In the genomic region with DNA sequence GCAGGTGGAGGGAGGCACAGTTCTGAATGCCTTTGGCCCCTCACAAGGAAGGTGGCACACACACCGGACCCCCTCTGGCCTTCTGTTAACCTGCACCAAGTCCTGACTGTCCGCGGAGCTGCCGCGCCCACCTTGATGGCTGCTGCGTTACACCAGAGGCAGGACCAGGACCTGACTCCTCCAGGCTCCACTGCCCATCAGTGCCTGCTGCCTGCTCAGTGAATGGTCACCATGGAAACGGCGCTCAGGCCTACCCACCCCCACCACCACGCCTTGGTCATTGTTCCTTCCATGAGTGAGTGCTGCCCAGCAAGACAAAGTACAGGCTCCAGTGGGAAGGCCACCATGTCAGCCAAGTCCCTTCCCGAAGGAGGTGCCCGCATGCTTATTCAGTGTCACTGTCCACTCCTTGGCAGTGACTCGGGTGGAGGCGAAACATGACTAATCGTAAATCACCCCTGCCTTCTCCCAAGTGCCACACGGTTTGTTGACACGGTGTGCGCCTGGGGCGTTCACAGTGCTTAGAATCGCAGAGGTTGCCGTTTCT, we compare ENCODE assay signal across 13 cellular contexts. TPM values are rescaled to one million over a fixed set of nuclear protein-coding genes. Genes with fewer than 3 reads are reported as not detected.
DNase-seq lines count a peak whose midpoint lies in the region; ATAC-seq and TF ChIP-seq lines count a peak whose summit lies in the region.
"Had no signal": no experiment of that assay in that cellular context is flagged by ENCODE, and none has a peak within 500 bp of the region (broad histone marks: within the 10 kb centered on the region; RNA-seq: fewer than 3 reads in every experiment).

No MANE protein-coding gene starts in this region.

- H3F3A ChIP-seq in PC-3 (ENCODE audit: low read length, unreplicated experiment), result no peaks in the 10 kb centered on the region

- POLR2A ChIA-PET in PC-3 (lab: Charles Lee; ENCODE audit: unreplicated experiment), result no interaction called here
- POLR2A ChIA-PET in RWPE1 (lab: Yijun Ruan, JAX; ENCODE audit: low non-redundant PET), result no interaction called here

- ATAC-seq in PC-3, result peak; percentile 62
- peak in 1 of 2 donors; percentile 4 for ATAC-seq in upper lobe of left lung (ENCODE audit: low FRiP score in 2 of 2)
- ATAC-seq: activated naive CD4-positive, alpha-beta T cell treated with anti-CD3 and anti-CD28 coated beads, Interleukin-2, amount 50 U/mL, for 72 hours had no signal

- H3K36me3 Mint-ChIP-seq in activated naive CD4-positive, alpha-beta T cell treated with anti-CD3 and anti-CD28 coated beads, Interleukin-2, amount 10 ng/mL, durations not matched to agents 7 days and 5 days, result peaks cover 12% of the 10 kb centered on the region
- peaks cover 35% of the 10 kb centered on the region for H3K36me3 Mint-ChIP-seq in activated naive CD4-positive, alpha-beta T cell treated with anti-CD3 and anti-CD28 coated beads for 36 hours (ENCODE audit: low read depth)

- H3K4me3 ChIP-seq in PC-3 (ENCODE audit: low read length) (no peak overlapping the region), upper lobe of left lung (no peak overlapping the region)

- TF ChIP-seq POLR2A in upper lobe of left lung (IDR thresholded peaks at IDR 0.05), result no peak

- intact Hi-C loops in activated naive CD4-positive, alpha-beta T cell treated with anti-CD3 and anti-CD28 coated beads for 36 hours (cut with micrococcal nuclease), result no loop called here
- intact Hi-C loops in PC-3 (cut with micrococcal nuclease), result no loop called here

- no peaks in the 10 kb centered on the region for H3K9me3 ChIP-seq in PC-3 (ENCODE audit: low read length)
- no peaks in the 10 kb centered on the region for H3K9me3 ChIP-seq in upper lobe of left lung

- no peak overlapping the region for H3K4me2 ChIP-seq in PC-3 (ENCODE audit: low read length)

- CTCF ChIA-PET in activated naive CD4-positive, alpha-beta T cell treated with anti-CD3 and anti-CD28 coated beads, Interleukin-2, amount 10 ng/mL, durations not matched to agents 7 days and 5 days (lab: Charles Lee), result no interaction called here
- CTCF ChIA-PET in activated naive CD4-positive, alpha-beta T cell treated with anti-CD3 and anti-CD28 coated beads for 36 hours (lab: Charles Lee), result no interaction called here
- CTCF ChIA-PET in PC-3 (lab: Charles Lee), result no interaction called here
- CTCF ChIA-PET in RWPE1 (lab: Yijun Ruan, JAX), result no interaction called here

- TF ChIP-seq CTCF in PC-3 (conservative IDR thresholded peaks at IDR 0.05; ENCODE audit: low read depth, low read length) (no peak), upper lobe of left lung (IDR thresholded peaks at IDR 0.05) (no peak), RWPE1 (conservative IDR thresholded peaks at IDR 0.05; ENCODE audit: low read depth) (no peak)

- H3K27me3 Mint-ChIP-seq in activated naive CD4-positive, alpha-beta T cell treated with anti-CD3 and anti-CD28 coated beads, Interleukin-2, amount 10 ng/mL, durations not matched to agents 7 days and 5 days, result no peaks in the 10 kb centered on the region
- H3K27me3 Mint-ChIP-seq in activated naive CD4-positive, alpha-beta T cell treated with anti-CD3 and anti-CD28 coated beads for 36 hours (ENCODE audit: low read depth), result no peaks in the 10 kb centered on the region
- H3K27me3 Mint-ChIP-seq: type B pancreatic cell had no signal

- no peak overlapping the region for H3K9ac ChIP-seq in PC-3 (ENCODE audit: low read length)

- DNase-seq in activated naive CD4-positive, alpha-beta T cell treated with anti-CD3 and anti-CD28 coated beads, Interleukin-2, amount 10 ng/mL, durations not matched to agents 7 days and 5 days, result peak; percentile 19
- DNase-seq in activated naive CD4-positive, alpha-beta T cell treated with anti-CD3 and anti-CD28 coated beads for 36 hours, result no peak
- DNase-seq in PC-3 (peak; percentile 19), left kidney (ENCODE audit: low read depth, low spot score) (peak; percentile 98), upper lobe of left lung (peak; percentile 22 to 73), activated gamma-delta T cell (lab: John Stamatoyannopoulos, UW) (no peak), RWPE1 (ENCODE audit: low spot score) (no peak), COLO829 (ENCODE audit: low spot score) (no peak)
- DNase-seq: AML-193, IMR-90, occipital lobe had no signal

- no peak overlapping the region for H2AFZ ChIP-seq in PC-3 (ENCODE audit: low read length)

- no peak overlapping the region for H3K4me3 Mint-ChIP-seq in activated naive CD4-positive, alpha-beta T cell treated with anti-CD3 and anti-CD28 coated beads, Interleukin-2, amount 10 ng/mL, durations not matched to agents 7 days and 5 days
- H3K4me3 Mint-ChIP-seq in activated naive CD4-positive, alpha-beta T cell treated with anti-CD3 and anti-CD28 coated beads for 36 hours, result no peak overlapping the region
- H3K4me3 Mint-ChIP-seq: type B pancreatic cell had no signal

- H3K4me1 ChIP-seq in PC-3 (ENCODE audit: insufficient read depth, low read length) (no peaks in the 10 kb centered on the region), upper lobe of left lung (peaks cover 0 to 35% (median 11%) of the 10 kb centered on the region in 4 donors)

- H4K20me1 ChIP-seq in PC-3 (ENCODE audit: low read length), result no peaks in the 10 kb centered on the region

- H3K27me3 ChIP-seq in PC-3 (ENCODE audit: low read length) (no peaks in the 10 kb centered on the region), upper lobe of left lung (no peaks in the 10 kb centered on the region)

- H3K36me3 ChIP-seq in PC-3 (ENCODE audit: low read depth, low read length) (peaks cover 20% of the 10 kb centered on the region; the same call in 1 of the 2 replicates), upper lobe of left lung (peaks cover 0 to 80% (median 35%) of the 10 kb centered on the region in 4 donors)

- WGBS in upper lobe of left lung, 2 donors, result 89 to 90% methylated on average over 15 to 20 of the region's 20 CpGs

- H3K9me3 Mint-ChIP-seq in activated naive CD4-positive, alpha-beta T cell treated with anti-CD3 and anti-CD28 coated beads, Interleukin-2, amount 10 ng/mL, durations not matched to agents 7 days and 5 days, result peaks cover 1% of the 10 kb centered on the region
- peaks cover 4% of the 10 kb centered on the region for H3K9me3 Mint-ChIP-seq in activated naive CD4-positive, alpha-beta T cell treated with anti-CD3 and anti-CD28 coated beads for 36 hours
- H3K9me3 Mint-ChIP-seq: activated naive CD4-positive, alpha-beta T cell treated with anti-CD3 and anti-CD28 coated beads, Interleukin-2, amount 50 U/mL, for 72 hours; type B pancreatic cell had no signal

- TF ChIP-seq EP300 in upper lobe of left lung (IDR thresholded peaks at IDR 0.05), result no peak

- no peaks in the 10 kb centered on the region for H3K79me2 ChIP-seq in PC-3 (ENCODE audit: low read length)

- BruUV-seq in PC-3 (replicated peaks; lab: Mats Ljungman, UMichigan), result no TSS peak

- H3K27ac Mint-ChIP-seq in activated naive CD4-positive, alpha-beta T cell treated with anti-CD3 and anti-CD28 coated beads, Interleukin-2, amount 10 ng/mL, durations not matched to agents 7 days and 5 days, result no peak overlapping the region
- H3K27ac Mint-ChIP-seq in activated naive CD4-positive, alpha-beta T cell treated with anti-CD3 and anti-CD28 coated beads for 36 hours, result no peak overlapping the region
- H3K27ac Mint-ChIP-seq: type B pancreatic cell had no signal

- no peaks in the 10 kb centered on the region for H3K4me1 Mint-ChIP-seq in activated naive CD4-positive, alpha-beta T cell treated with anti-CD3 and anti-CD28 coated beads, Interleukin-2, amount 10 ng/mL, durations not matched to agents 7 days and 5 days
- no peaks in the 10 kb centered on the region for H3K4me1 Mint-ChIP-seq in activated naive CD4-positive, alpha-beta T cell treated with anti-CD3 and anti-CD28 coated beads for 36 hours (ENCODE audit: low read depth)

- H3K9me2 ChIP-seq in PC-3 (replicated peaks; ENCODE audit: low read length), result no peaks in the 10 kb centered on the region

- no peak overlapping the region for H3K27ac ChIP-seq in PC-3 (ENCODE audit: low read length)
- peak overlapping the region in 1 of 4 donors; percentile 26 for H3K27ac ChIP-seq in upper lobe of left lung
- no peak overlapping the region for H3K27ac ChIP-seq in RWPE1

RNA-seq across cellular contexts. Expression of a gene that starts 57.3 kb away (rescaled TPM):
- total RNA-seq in activated naive CD4-positive, alpha-beta T cell treated with anti-CD3 and anti-CD28 coated beads for 36 hours, result 10 to 100 TPM; 18.4 to 18.7 TPM
- total RNA-seq in PC-3 (2014; rRNA removed) (34.2 and 38.3 TPM in 2 replicates), upper lobe of left lung (10 to 100 TPM; 20.8 to 70.2 (median 36.8) TPM)

Comparison
In these comparisons a context has a peak if more than half of its experiments do, and no peak if none do; other contexts are left out.
1. DNase-seq: peak in activated naive CD4-positive, alpha-beta T cell treated with anti-CD3 and anti-CD28 coated beads, Interleukin-2, amount 10 ng/mL, durations not matched to agents 7 days and 5 days (single experiment), PC-3 (single experiment), left kidney (single experiment) and upper lobe of left lung (2 of 2); none in activated naive CD4-positive, alpha-beta T cell treated with anti-CD3 and anti-CD28 coated beads for 36 hours (single experiment), activated gamma-delta T cell (single experiment), RWPE1 (single experiment) and COLO829 (single experiment).